Comparison of ENCODE assay signal across 8 cellular contexts in the genomic region with DNA sequence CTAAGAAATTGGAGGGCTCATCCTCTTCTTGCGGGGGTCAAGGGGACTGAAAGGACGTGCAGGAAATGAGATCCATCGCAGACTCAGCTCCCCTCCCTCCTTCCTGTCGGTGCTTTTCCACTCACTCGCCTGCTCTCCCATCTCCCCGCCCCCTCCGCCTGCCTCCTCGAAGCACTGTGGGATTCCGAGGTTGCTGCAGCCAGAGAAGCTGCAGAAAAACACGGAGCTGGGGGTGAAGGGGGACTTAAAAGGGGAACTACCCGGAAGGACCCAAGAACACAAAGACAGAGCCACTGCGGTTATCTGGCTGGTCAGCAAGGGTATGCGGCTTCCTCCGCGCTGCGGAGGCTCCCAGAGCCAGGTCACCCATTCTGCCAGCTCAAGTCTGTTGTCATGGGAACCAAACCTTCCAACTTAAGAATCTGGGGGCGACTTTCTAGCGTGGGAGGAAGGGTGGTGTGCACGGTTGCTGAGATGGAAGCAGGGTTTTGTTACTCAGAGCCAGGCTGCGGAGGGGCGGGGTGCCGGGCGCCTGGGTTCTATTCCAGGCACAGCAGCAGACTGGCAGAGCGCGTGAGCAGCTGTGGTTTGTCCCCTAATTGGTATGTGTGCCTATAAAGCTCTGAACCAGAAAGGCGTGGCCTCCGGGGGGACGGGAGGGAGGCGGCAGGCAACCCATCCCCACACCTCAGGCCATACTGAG. TPM values are rescaled to one million over a fixed set of nuclear protein-coding genes. Genes with fewer than 3 reads are reported as not detected.
DNase-seq lines count a peak whose midpoint lies in the region; ATAC-seq and TF ChIP-seq lines count a peak whose summit lies in the region.

No MANE protein-coding gene starts in this region.

- H3K4me1 ChIP-seq in neutrophil (ENCODE audit: control insufficient read depth in 1 of 2, insufficient read depth in 1 of 2, low read depth in 1 of 2, low read length in 1 of 2): peaks cover 70 to 72% of the 10 kb centered on the region in 2 experiments

- peak overlapping the region; percentile 81 to 89 for H3K27ac Mint-ChIP-seq in activated naive CD4-positive, alpha-beta T cell treated with anti-CD3 and anti-CD28 coated beads, Interleukin-2, amount 50 U/mL, for 72 hours

- TF ChIP-seq CTCF in GM12875 (IDR thresholded peaks at IDR 0.05; ENCODE audit: borderline replicate concordance, insufficient read depth, low read depth, low read length): no peak
- no peak for TF ChIP-seq CTCF in neutrophil (IDR thresholded peaks at IDR 0.05)

- peaks cover 45% of the 10 kb centered on the region for H3K36me3 ChIP-seq in neutrophil

- peak overlapping the region; percentile 69 for H3K27ac ChIP-seq in neutrophil
- H3K27ac ChIP-seq in temporal lobe (ENCODE audit: low read depth, low read length): peak overlapping the region; percentile 94

- H3K27me3 ChIP-seq in neutrophil: peaks cover 12% of the 10 kb centered on the region

- no peaks in the 10 kb centered on the region for H3K9me3 ChIP-seq in neutrophil

- peak overlapping the region; percentile 50 for H3K4me3 ChIP-seq in GM12875 (ENCODE audit: low read depth, low read length)
- peak overlapping the region; percentile 71 to 79 for H3K4me3 ChIP-seq in neutrophil (ENCODE audit: low read depth in 1 of 2, low read length in 1 of 2)

- H3K36me3 Mint-ChIP-seq in activated naive CD4-positive, alpha-beta T cell treated with anti-CD3 and anti-CD28 coated beads, Interleukin-2, amount 50 U/mL, for 72 hours: peaks cover 13 to 24% of the 10 kb centered on the region in 2 donors

- DNase-seq in RPMI7951 (ENCODE audit: low read depth) (peak; percentile 99), globus pallidus (ENCODE audit: low spot score) (peak; percentile 77)
- DNase-seq in activated naive CD4-positive, alpha-beta T cell treated with anti-CD3 and anti-CD28 coated beads, Interleukin-2, amount 50 U/mL, for 72 hours (ENCODE audit: low spot score in 2 of 2): peak; percentile 48 to 81

- no peaks in the 10 kb centered on the region for H3K9me3 Mint-ChIP-seq in activated naive CD4-positive, alpha-beta T cell treated with anti-CD3 and anti-CD28 coated beads, Interleukin-2, amount 50 U/mL, for 72 hours

- ATAC-seq in HG03039 (IDR thresholded peaks at IDR 0.05; ENCODE audit: unreplicated experiment) (peak; percentile 24), HG02840 (IDR thresholded peaks at IDR 0.05; ENCODE audit: low FRiP score, unreplicated experiment) (no peak)
- peak; percentile 60 to 73 for ATAC-seq in activated naive CD4-positive, alpha-beta T cell treated with anti-CD3 and anti-CD28 coated beads, Interleukin-2, amount 50 U/mL, for 72 hours

RNA-seq across cellular contexts. Expression of a gene that starts 24.9 kb away (rescaled TPM):
- total RNA-seq in RPMI7951 (2014; rRNA removed; shearing (Covaris generic)): 1.1 and 1.2 TPM in 2 replicates
- not detected for total RNA-seq in activated naive CD4-positive, alpha-beta T cell treated with anti-CD3 and anti-CD28 coated beads, Interleukin-2, amount 50 U/mL, for 72 hours
- total RNA-seq in temporal lobe: 4.7 TPM

RNA-seq across cellular contexts. Expression of a gene that starts 28.9 kb away (rescaled TPM):
- 0.78 and 1.1 TPM in 2 replicates for total RNA-seq in RPMI7951 (2014; rRNA removed; shearing (Covaris generic))
- total RNA-seq in activated naive CD4-positive, alpha-beta T cell treated with anti-CD3 and anti-CD28 coated beads, Interleukin-2, amount 50 U/mL, for 72 hours: not detected
- total RNA-seq in temporal lobe: 87.3 TPM

RNA-seq across cellular contexts. Expression of a gene that starts 38.0 kb away (rescaled TPM):
- 75.6 and 81.8 TPM in 2 replicates for total RNA-seq in RPMI7951 (2014; rRNA removed; shearing (Covaris generic))
- total RNA-seq in activated naive CD4-positive, alpha-beta T cell treated with anti-CD3 and anti-CD28 coated beads, Interleukin-2, amount 50 U/mL, for 72 hours: under 1 TPM in 1 of 2 donors, not detected in 1; 0.19 TPM
- 45.7 TPM for total RNA-seq in temporal lobe

Comparison
In these comparisons a context has a peak if more than half of its experiments do, and no peak if none do; other contexts are left out.
1. RNA of a gene that starts 28.9 kb away (total RNA-seq): 87.3 TPM in temporal lobe (single experiment); 0.78 to 1.1 TPM in RPMI7951 and not detected in activated naive CD4-positive, alpha-beta T cell treated with anti-CD3 and anti-CD28 coated beads, Interleukin-2, amount 50 U/mL, for 72 hours; every median in the first group is over 10 times any median in the second.
2. RNA of a gene that starts 38.0 kb away (total RNA-seq): 75.6 to 81.8 TPM in RPMI7951 and 45.7 TPM in temporal lobe (single experiment); 0.19 TPM in activated naive CD4-positive, alpha-beta T cell treated with anti-CD3 and anti-CD28 coated beads, Interleukin-2, amount 50 U/mL, for 72 hours; every median in the first group is over 10 times any median in the second.
3. Peak in every context shown above with its lines, with median percentiles within 50 percentile points of each other: DNase-seq.